ENCODE assay signal across 20 cellular contexts in genomic region chr3:47606171-47606570, GRCh38. TPM values are rescaled to one million over a fixed set of nuclear protein-coding genes. Genes with fewer than 3 reads are reported as not detected.
DNase-seq lines count a peak whose midpoint lies in the region; ATAC-seq and TF ChIP-seq lines count a peak whose summit lies in the region.
"Had no signal": no experiment of that assay in that cellular context is flagged by ENCODE, and none has a peak within 500 bp of the region (broad histone marks: within the 10 kb centered on the region; RNA-seq: fewer than 3 reads in every experiment).

No MANE protein-coding gene starts in this region.

- H3K4me1 Mint-ChIP-seq in activated naive CD8-positive, alpha-beta T cell treated with anti-CD3 and anti-CD28 coated beads, Interleukin-2, amount 10 ng/mL, durations not matched to agents 7 days and 5 days = no peaks in the 10 kb centered on the region
- H3K4me1 Mint-ChIP-seq in brain = peaks cover 13% of the 10 kb centered on the region
- H3K4me1 Mint-ChIP-seq in neural crest cell = peaks cover 12% of the 10 kb centered on the region
- no peaks in the 10 kb centered on the region for H3K4me1 Mint-ChIP-seq in type B pancreatic cell (ENCODE audit: unreplicated experiment)

- H3K9me3 Mint-ChIP-seq in activated naive CD8-positive, alpha-beta T cell treated with anti-CD3 and anti-CD28 coated beads, Interleukin-2, amount 10 ng/mL, durations not matched to agents 7 days and 5 days = no peaks in the 10 kb centered on the region
- H3K9me3 Mint-ChIP-seq in brain (no peaks in the 10 kb centered on the region), neural crest cell (no peaks in the 10 kb centered on the region), type B pancreatic cell (no peaks in the 10 kb centered on the region)
- H3K9me3 Mint-ChIP-seq: CD8-positive, alpha-beta T cell had no signal

- no peak for DNase-seq in activated naive CD8-positive, alpha-beta T cell treated with anti-CD3 and anti-CD28 coated beads, Interleukin-2, amount 10 ng/mL, durations not matched to agents 7 days and 5 days
- DNase-seq in neural crest cell (ENCODE audit: low read depth, low spot score) = no peak
- no peak for DNase-seq in type B pancreatic cell (ENCODE audit: extremely low spot score, unreplicated experiment)
- no peak for DNase-seq in 8988T
- no peak for DNase-seq in activated naive CD4-positive, alpha-beta T cell treated with anti-CD3 and anti-CD28 coated beads, Interleukin-2, amount 50 U/mL, for 16 hours
- no peak for DNase-seq in cortex of kidney (lab: John Stamatoyannopoulos, UW)
- DNase-seq: AML-193; CD8-positive, alpha-beta T cell; KG1; NCI-H1092 treated with DMSO at 0.1 percent for 48 hours; NCI-H1436 treated with DMSO at 0.1 percent for 48 hours; NCI-H2029 treated with DMSO at 0.1 percent for 48 hours; NCI-H2171; NCI-H345; NCI-H524; NCI-H774 had no signal

- peaks cover 24% of the 10 kb centered on the region for H3K36me3 Mint-ChIP-seq in activated naive CD8-positive, alpha-beta T cell treated with anti-CD3 and anti-CD28 coated beads, Interleukin-2, amount 10 ng/mL, durations not matched to agents 7 days and 5 days
- H3K36me3 Mint-ChIP-seq in brain = peaks cover 81% of the 10 kb centered on the region
- H3K36me3 Mint-ChIP-seq in neural crest cell (ENCODE audit: low read depth) = peaks cover 36% of the 10 kb centered on the region
- H3K36me3 Mint-ChIP-seq in type B pancreatic cell = peaks cover 44% of the 10 kb centered on the region

- POLR2A ChIA-PET in activated naive CD8-positive, alpha-beta T cell treated with anti-CD3 and anti-CD28 coated beads, Interleukin-2, amount 10 ng/mL, durations not matched to agents 7 days and 5 days (lab: Charles Lee) = no interaction called here

- no peak for TF ChIP-seq CTCF in brain (conservative IDR thresholded peaks at IDR 0.05)
- no peak for TF ChIP-seq CTCF in neural crest cell (conservative IDR thresholded peaks at IDR 0.05)
- no peak for TF ChIP-seq CTCF in type B pancreatic cell (conservative IDR thresholded peaks at IDR 0.05)

- H3K4me3 Mint-ChIP-seq in activated naive CD8-positive, alpha-beta T cell treated with anti-CD3 and anti-CD28 coated beads, Interleukin-2, amount 10 ng/mL, durations not matched to agents 7 days and 5 days = no peak overlapping the region
- H3K4me3 Mint-ChIP-seq in brain = no peak overlapping the region
- H3K4me3 Mint-ChIP-seq in neural crest cell = no peak overlapping the region
- H3K4me3 Mint-ChIP-seq in type B pancreatic cell = no peak overlapping the region
- H3K4me3 Mint-ChIP-seq: CD8-positive, alpha-beta T cell had no signal

- no peak for ATAC-seq in activated naive CD8-positive, alpha-beta T cell treated with anti-CD3 and anti-CD28 coated beads, Interleukin-2, amount 10 ng/mL, durations not matched to agents 7 days and 5 days (ENCODE audit: low read depth)
- ATAC-seq: CD8-positive, alpha-beta T cell; Panc1 had no signal

- peak overlapping the region; percentile 50 for H3K27ac Mint-ChIP-seq in activated naive CD8-positive, alpha-beta T cell treated with anti-CD3 and anti-CD28 coated beads, Interleukin-2, amount 10 ng/mL, durations not matched to agents 7 days and 5 days
- H3K27ac Mint-ChIP-seq in brain (peak overlapping the region in 3 of 5 experiments; percentile 49 to 74 (median 69)), neural crest cell (ENCODE audit: unreplicated experiment) (peak overlapping the region; percentile 14), type B pancreatic cell (peak overlapping the region; percentile 40)
- H3K27ac Mint-ChIP-seq: CD8-positive, alpha-beta T cell had no signal

- no peaks in the 10 kb centered on the region for H3K27me3 Mint-ChIP-seq in activated naive CD8-positive, alpha-beta T cell treated with anti-CD3 and anti-CD28 coated beads, Interleukin-2, amount 10 ng/mL, durations not matched to agents 7 days and 5 days
- no peaks in the 10 kb centered on the region for H3K27me3 Mint-ChIP-seq in brain
- H3K27me3 Mint-ChIP-seq in neural crest cell (ENCODE audit: low read depth) = no peaks in the 10 kb centered on the region
- H3K27me3 Mint-ChIP-seq in type B pancreatic cell = no peaks in the 10 kb centered on the region

RNA-seq across cellular contexts. Expression of gene CSPG5, which starts 27.5 kb away (rescaled TPM):
- under 1 TPM; 0.25 to 0.43 TPM for total RNA-seq in activated naive CD8-positive, alpha-beta T cell treated with anti-CD3 and anti-CD28 coated beads, Interleukin-2, amount 10 ng/mL, durations not matched to agents 7 days and 5 days
- polyA plus RNA-seq in brain (ENCODE audit: insufficient read depth, low read depth, low replicate concordance) = 32.3 TPM
- 21.9 and 23.3 TPM in 2 replicates for total RNA-seq in neural crest cell
- total RNA-seq in type B pancreatic cell (ENCODE audit: low replicate concordance) = 1.2 and 2.1 TPM in 2 replicates
- polyA plus RNA-seq: AG04450, GM23248 had no signal

Comparison
In these comparisons a context has a peak if more than half of its experiments do, and no peak if none do; other contexts are left out.
1. H3K27ac Mint-ChIP-seq: peak in every context shown above with its lines; median percentile 69 in brain; 50 in activated naive CD8-positive, alpha-beta T cell treated with anti-CD3 and anti-CD28 coated beads, Interleukin-2, amount 10 ng/mL, durations not matched to agents 7 days and 5 days; 40 in type B pancreatic cell; 14 in neural crest cell.